In the genomic region with DNA sequence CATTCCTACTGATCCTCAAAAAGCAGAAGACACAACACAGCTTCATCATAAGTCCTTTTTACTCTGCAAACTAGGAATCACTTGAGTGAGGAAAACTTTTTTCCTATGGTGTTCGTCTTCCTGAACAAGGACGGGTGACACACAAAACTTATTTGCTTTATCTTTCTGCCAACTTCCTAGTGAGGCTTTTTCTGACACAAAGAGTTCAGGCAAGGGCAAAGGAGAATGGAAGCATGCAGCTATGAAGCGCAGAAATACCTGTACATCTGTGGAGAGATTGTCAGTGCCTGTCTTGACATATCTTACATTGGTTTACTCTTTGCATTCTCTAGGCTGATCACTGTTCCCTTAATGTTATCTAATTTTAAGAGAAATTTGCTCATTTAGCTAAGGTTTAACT, we compare ENCODE assay signal across 8 cellular contexts.
"Had no signal": no experiment of that assay in that cellular context is flagged by ENCODE, and none has a peak within 500 bp of the region (broad histone marks: within the 10 kb centered on the region; RNA-seq: fewer than 3 reads in every experiment).

No MANE protein-coding gene starts in this region.

- FAIRE-seq: G401.6, GM12878, GM12891, GM12892, GM18507, GM19239 had no signal

- H3K4me3 ChIP-seq: GM12878 had no signal

- ATAC-seq: GM12878 had no signal

- DNase-seq: GDM1, GF-D8 had no signal
